Comparison of ENCODE assay signal across 22 cellular contexts in genomic region chr5:171270136-171270535, GRCh38. TPM values are rescaled to one million over a fixed set of nuclear protein-coding genes. Genes with fewer than 3 reads are reported as not detected.
A peak's percentile ranks its signal among the peaks of the same experiment; 100 is the strongest.
DNase-seq lines count a peak whose midpoint lies in the region; ATAC-seq, FAIRE-seq and TF ChIP-seq lines count a peak whose summit lies in the region.
"Had no signal": no experiment of that assay in that cellular context is flagged by ENCODE, and none has a peak within 500 bp of the region (broad histone marks: within the 10 kb centered on the region; RNA-seq: fewer than 3 reads in every experiment).

No MANE protein-coding gene starts in this region.

- dilution Hi-C loops in IMR-90 (cut with HindIII; ENCODE audit: low sequenced_read_pairs, unreplicated experiment), result no loop called here

- H3K18ac ChIP-seq in IMR-90 (ENCODE audit: low read depth, low read length) (0 out of 2 replicates have a peak overlapping the region, but pooled peaks have one; percentile 16), mesenchymal stem cell (ENCODE audit: low read depth in 1 of 2, low read length in 2 of 2) (no peak overlapping the region)

- H3K56ac ChIP-seq in IMR-90 (ENCODE audit: extremely low read depth, insufficient read depth, low read length), result no peak overlapping the region; the same call in 1 of the 2 replicates

- H2AFZ ChIP-seq in IMR-90 (replicated peaks; ENCODE audit: low read length, poor library complexity) (no peak overlapping the region), mesenchymal stem cell (ENCODE audit: low read depth, low read length) (no peak overlapping the region), smooth muscle cell (ENCODE audit: low read depth) (no peak overlapping the region)

- no peaks in the 10 kb centered on the region for H3F3A ChIP-seq in smooth muscle cell (ENCODE audit: low read depth)

- no peaks in the 10 kb centered on the region for H3K79me2 ChIP-seq in smooth muscle cell (ENCODE audit: low read depth)

- DNase-seq in IMR-90 (peak; percentile 31), choroid plexus epithelial cell (ENCODE audit: low read depth) (peak; percentile 30), mesenchymal stem cell (peak; percentile 42), smooth muscle cell (lab: John Stamatoyannopoulos, UW; ENCODE audit: unreplicated experiment) (no peak), KBM-7 (no peak), kidney (no peak), GF-D8 (lab: John Stamatoyannopoulos, UW) (no peak)
- DNase-seq: Caco-2; CD4-positive, alpha-beta memory T cell; DND-41; GOT3; HCEC 1CT; MV-4-11; NCI-H1694; NCI-H2081; NCI-H2171; NCI-H345; NCI-H524 treated with DMSO at 0.1 percent for 48 hours; SJCRH30 had no signal

- no CpG with 5 or more reads among the region's 3 CpGs for WGBS in IMR-90 (ENCODE audit: extremely low coverage in 2 of 2, insufficient read length in 1 of 2), 2 experiments
- 100% methylated on average over 2 of the region's 3 CpGs for WGBS in mesenchymal stem cell
- WGBS in smooth muscle cell (ENCODE audit: low lambda C conversion rate), result 89% methylated on average over 3 of the region's 3 CpGs

- H2AK5ac ChIP-seq in IMR-90 (ENCODE audit: low read depth, low read length) (no peak overlapping the region), mesenchymal stem cell (ENCODE audit: low read length, severe bottlenecking) (no peak overlapping the region)

- H4K91ac ChIP-seq in IMR-90 (ENCODE audit: insufficient read depth, low read depth, low read length) (peak overlapping the region; percentile 39; the same call in 1 of the 2 replicates), mesenchymal stem cell (ENCODE audit: low read length) (no peak overlapping the region)

- POLR2A ChIA-PET in IMR-90 (lab: Charles Lee; ENCODE audit: unreplicated experiment), result no interaction called here

- H2BK120ac ChIP-seq in IMR-90 (ENCODE audit: low read depth, low read length) (peak overlapping the region; percentile 36), mesenchymal stem cell (ENCODE audit: low read depth, low read length) (no peak overlapping the region)

- no peak overlapping the region for H4K5ac ChIP-seq in IMR-90 (ENCODE audit: low read depth, low read length)

- no peak overlapping the region; a peak in 1 of 4 replicates for H4K8ac ChIP-seq in IMR-90 (ENCODE audit: low read depth in 2 of 2, low read length in 2 of 2)
- H4K8ac ChIP-seq in mesenchymal stem cell (ENCODE audit: low read length), result no peak overlapping the region

- H3K9me1 ChIP-seq in IMR-90 (ENCODE audit: insufficient read depth, low read length), result no peaks in the 10 kb centered on the region

- no peak overlapping the region for H3K4me3 ChIP-seq in IMR-90 (ENCODE audit: insufficient read depth, low read depth, low read length)
- H3K4me3 ChIP-seq in choroid plexus epithelial cell (ENCODE audit: low read depth, low read length), result no peak overlapping the region
- no peak overlapping the region for H3K4me3 ChIP-seq in mesenchymal stem cell (ENCODE audit: insufficient read depth in 1 of 2, low read depth in 1 of 2, low read length in 2 of 2)
- H3K4me3 ChIP-seq in smooth muscle cell, result no peak overlapping the region
- no peak overlapping the region for H3K4me3 ChIP-seq in kidney (ENCODE audit: low read length in 2 of 2)
- H3K4me3 ChIP-seq: BLaER1 treated with 17β-estradiol and CSF1 and Interleukin-3, amounts not matched to agents 10 nM and 100 nM; SJCRH30 had no signal

- H3K23ac ChIP-seq in IMR-90 (ENCODE audit: low read depth, low read length) (no peak overlapping the region), mesenchymal stem cell (ENCODE audit: low read length in 2 of 2) (no peak overlapping the region)

- no peak overlapping the region for H3K14ac ChIP-seq in IMR-90 (replicated peaks; ENCODE audit: low read depth, low read length)
- H3K14ac ChIP-seq in mesenchymal stem cell (ENCODE audit: low read length in 2 of 2), result no peak overlapping the region

- peak overlapping the region; percentile 87 for H2BK5ac ChIP-seq in IMR-90 (ENCODE audit: low read depth, low read length, poor library complexity, severe bottlenecking)
- no peak overlapping the region for H2BK5ac ChIP-seq in mesenchymal stem cell (ENCODE audit: low read depth, low read length, poor library complexity, severe bottlenecking)

- no peaks in the 10 kb centered on the region for H3K9me3 ChIP-seq in IMR-90 (ENCODE audit: control insufficient read depth, insufficient read depth, low read length)
- H3K9me3 ChIP-seq in mesenchymal stem cell (ENCODE audit: control insufficient read depth, low read length), result no peaks in the 10 kb centered on the region
- H3K9me3 ChIP-seq in smooth muscle cell (replicated peaks; ENCODE audit: low read depth), result no peaks in the 10 kb centered on the region
- H3K9me3 ChIP-seq in kidney (ENCODE audit: control insufficient read depth in 1 of 2, low read length in 2 of 2), result no peaks in the 10 kb centered on the region
- H3K9me3 ChIP-seq: Caco-2, SJCRH30 had no signal

- no peak overlapping the region; the same call in 1 of the 2 replicates for H3K27ac ChIP-seq in IMR-90 (ENCODE audit: insufficient read depth, low read length)
- peak overlapping the region; percentile 91 for H3K27ac ChIP-seq in mesenchymal stem cell (ENCODE audit: low read length, poor library complexity, severe bottlenecking)
- H3K27ac ChIP-seq in smooth muscle cell (ENCODE audit: low read depth), result peak overlapping the region; percentile 79
- no peak overlapping the region for H3K27ac ChIP-seq in kidney (ENCODE audit: low read depth in 2 of 2, low read length in 2 of 2)
- H3K27ac ChIP-seq: BLaER1 treated with 17β-estradiol and CSF1 and Interleukin-3, amounts not matched to agents 10 nM and 100 nM; SJCRH30 had no signal

- no peaks in the 10 kb centered on the region for H3K27me3 ChIP-seq in IMR-90 (ENCODE audit: control insufficient read depth, insufficient read depth, low read length)
- no peaks in the 10 kb centered on the region for H3K27me3 ChIP-seq in mesenchymal stem cell (ENCODE audit: control insufficient read depth in 1 of 2, insufficient read depth in 1 of 2, low read length in 2 of 2)
- H3K27me3 ChIP-seq in smooth muscle cell (ENCODE audit: low read depth), result no peaks in the 10 kb centered on the region
- H3K27me3 ChIP-seq: BLaER1 treated with 17β-estradiol and CSF1 and Interleukin-3, amounts not matched to agents 10 nM and 100 nM; SJCRH30 had no signal

- no peak for TF ChIP-seq POLR2A in IMR-90 (IDR thresholded peaks at IDR 0.05; ENCODE audit: low read depth, low read length)

- no peaks in the 10 kb centered on the region for H3K79me1 ChIP-seq in IMR-90 (ENCODE audit: low read depth in 1 of 2, low read length in 2 of 2)
- no peaks in the 10 kb centered on the region for H3K79me1 ChIP-seq in mesenchymal stem cell (replicated peaks; ENCODE audit: low read length, poor library complexity, severe bottlenecking)

- intact Hi-C loops in IMR-90 (cut with micrococcal nuclease) (loop anchor here (2.0 to 5.0 kb wide), 2 partner anchors 63 to 67 kb away; no protein-coding TSS in a partner anchor), kidney (cut with DNase I) (no loop called here)

- no peaks in the 10 kb centered on the region for H4K20me1 ChIP-seq in IMR-90 (ENCODE audit: insufficient read depth, low read length)
- no peaks in the 10 kb centered on the region for H4K20me1 ChIP-seq in smooth muscle cell (ENCODE audit: low read depth)
- H4K20me1 ChIP-seq: BLaER1 treated with 17β-estradiol and CSF1 and Interleukin-3, amounts not matched to agents 10 nM and 100 nM had no signal

- no TSS peak for BruUV-seq in IMR-90 (replicated peaks; lab: Mats Ljungman, UMichigan)

- FAIRE-seq in kidney (lab: Jason Lieb, UNC), result no peak
- FAIRE-seq: GM12892 had no signal

- H2BK15ac ChIP-seq in IMR-90 (ENCODE audit: low read depth, low read length) (no peak overlapping the region), mesenchymal stem cell (ENCODE audit: low read depth, poor library complexity, severe bottlenecking) (no peak overlapping the region)

- TF ChIP-seq CTCF in IMR-90 (conservative IDR thresholded peaks at IDR 0.05; ENCODE audit: low read depth, low read length) (no peak), choroid plexus epithelial cell (conservative IDR thresholded peaks at IDR 0.05; ENCODE audit: low read depth, low read length) (no peak), smooth muscle cell (IDR thresholded peaks at IDR 0.05; ENCODE audit: borderline replicate concordance, insufficient read depth, poor library complexity, severe bottlenecking) (no peak), kidney (IDR thresholded peaks at IDR 0.05; ENCODE audit: borderline replicate concordance, extremely low read depth, insufficient read depth) (no peak)

- H3K4me1 ChIP-seq in IMR-90 (ENCODE audit: control insufficient read depth, insufficient read depth, low read length) (peaks cover 7% of the 10 kb centered on the region; the same call in 1 of the 2 replicates), mesenchymal stem cell (ENCODE audit: control insufficient read depth, insufficient read depth, low read depth, low read length) (peaks cover 2% of the 10 kb centered on the region), smooth muscle cell (ENCODE audit: low read depth) (peaks cover 7% of the 10 kb centered on the region), kidney (ENCODE audit: control insufficient read depth in 1 of 2, insufficient read depth in 1 of 2, low read depth in 1 of 2, low read length in 2 of 2) (no peaks in the 10 kb centered on the region)
- H3K4me1 ChIP-seq: Caco-2 had no signal

- ATAC-seq in IMR-90 (ENCODE audit: low read depth), result no peak

- H3K9ac ChIP-seq in IMR-90 (ENCODE audit: low read depth, low read length) (no peak overlapping the region), mesenchymal stem cell (ENCODE audit: low read length) (no peak overlapping the region), smooth muscle cell (ENCODE audit: low read depth) (no peak overlapping the region), kidney (ENCODE audit: low read length in 2 of 2) (no peak overlapping the region)
- H3K9ac ChIP-seq: BLaER1 treated with 17β-estradiol and CSF1 and Interleukin-3, amounts not matched to agents 10 nM and 100 nM had no signal

- H3K36me3 ChIP-seq in IMR-90 (ENCODE audit: control insufficient read depth, insufficient read depth, low read length) (peaks cover 2% of the 10 kb centered on the region; the same call in 1 of the 2 replicates), mesenchymal stem cell (ENCODE audit: control insufficient read depth in 1 of 2, insufficient read depth in 2 of 2, low read depth in 1 of 2, low read length in 2 of 2) (no peaks in the 10 kb centered on the region), smooth muscle cell (ENCODE audit: low read depth) (no peaks in the 10 kb centered on the region), kidney (ENCODE audit: control insufficient read depth in 1 of 2, insufficient read depth in 2 of 2, low read length in 2 of 2) (no peaks in the 10 kb centered on the region)
- H3K36me3 ChIP-seq: BLaER1 treated with 17β-estradiol and CSF1 and Interleukin-3, amounts not matched to agents 10 nM and 100 nM had no signal

- no peak for TF ChIP-seq RAD21 in IMR-90 (IDR thresholded peaks at IDR 0.05; ENCODE audit: low read length)

- H2AK9ac ChIP-seq in IMR-90 (replicated peaks; ENCODE audit: low read depth, low read length, poor library complexity), result no peak overlapping the region

- no peak overlapping the region for H2BK12ac ChIP-seq in mesenchymal stem cell (ENCODE audit: low read length in 2 of 2)

- in situ Hi-C loops in IMR-90 (cut with MboI; ENCODE audit: low sequenced_read_pairs) (no loop called here), KBM-7 (cut with MboI; ENCODE audit: low pct_unique_long_range_greater_than_20kb, low sequenced_read_pairs) (no loop called here)

- H3K4ac ChIP-seq in IMR-90 (ENCODE audit: low read depth, low read length) (no peak overlapping the region), mesenchymal stem cell (ENCODE audit: low read depth in 1 of 2, low read length in 2 of 2) (no peak overlapping the region)

- CTCF ChIA-PET in IMR-90 (lab: Yijun Ruan, JAX), result interaction anchor here (1.3 kb wide), 1 partner anchor 73 kb away, joined by 4 read pairs; no protein-coding TSS in a partner anchor

- peak overlapping the region; percentile 22; the same call in 1 of the 2 replicates for H2BK20ac ChIP-seq in IMR-90 (ENCODE audit: low read depth, low read length)

- H3K4me2 ChIP-seq in IMR-90 (ENCODE audit: low read depth, low read length) (no peak overlapping the region; the same call in 1 of the 2 replicates), mesenchymal stem cell (ENCODE audit: low read length, poor library complexity, severe bottlenecking) (no peak overlapping the region), smooth muscle cell (peak overlapping the region; percentile 50)
- H3K4me2 ChIP-seq: BLaER1 treated with 17β-estradiol and CSF1 and Interleukin-3, amounts not matched to agents 10 nM and 100 nM had no signal

RNA-seq across cellular contexts. Expression of gene TLX3, which starts 38.9 kb away (rescaled TPM):
- not detected in 2 replicates for total RNA-seq in IMR-90 (2012; rRNA removed)
- not detected in 2 replicates for polyA plus RNA-seq in IMR-90 (2012; rRNA removed)
- polyA plus RNA-seq in IMR-90 (2012; cell fraction: cytosol; rRNA removed), result not detected in 2 replicates
- not detected in 2 replicates for polyA plus RNA-seq in IMR-90 (2012; cell fraction: nucleus; rRNA removed; ENCODE audit: low replicate concordance)
- not detected for polyA plus RNA-seq in mesenchymal stem cell (2013, experiment 1 of 2)
- not detected for polyA plus RNA-seq in mesenchymal stem cell (2013, experiment 2 of 2)
- not detected in 2 replicates for total RNA-seq in smooth muscle cell
- 0.10 TPM in 1 of 2 replicates, not detected in the other for polyA plus RNA-seq in smooth muscle cell
- not detected for total RNA-seq in kidney
- polyA plus RNA-seq in kidney (ENCODE audit: insufficient read depth, low read depth, low replicate concordance), result not detected
- total RNA-seq: Caco-2; CD4-positive, alpha-beta memory T cell; OCI-LY7 had no signal
- polyA plus RNA-seq: CD4-positive, alpha-beta memory T cell had no signal

Comparison
In these comparisons a context has a peak if more than half of its experiments do, and no peak if none do; other contexts are left out.
1. DNase-seq: peak in IMR-90 (single experiment), choroid plexus epithelial cell (single experiment) and mesenchymal stem cell (single experiment); none in smooth muscle cell (single experiment), KBM-7 (single experiment), kidney (single experiment) and GF-D8 (single experiment).
2. H3K27ac ChIP-seq: peak in mesenchymal stem cell (single experiment) and smooth muscle cell (single experiment); none in IMR-90 (single experiment) and kidney (0 of 2).